14 cellular contexts compared by ENCODE assay signal in genomic region chr2:104969564-104969963, GRCh38.
DNase-seq lines count a peak whose midpoint lies in the region; ATAC-seq and TF ChIP-seq lines count a peak whose summit lies in the region.
"Had no signal": no experiment of that assay in that cellular context is flagged by ENCODE, and none has a peak within 500 bp of the region (broad histone marks: within the 10 kb centered on the region; RNA-seq: fewer than 3 reads in every experiment).

No MANE protein-coding gene starts in this region.

- H3K4me1 ChIP-seq in PC-3 (ENCODE audit: insufficient read depth, low read length) (peaks cover 7% of the 10 kb centered on the region; the same call in 1 of the 2 replicates), spleen (no peaks in the 10 kb centered on the region), upper lobe of right lung (no peaks in the 10 kb centered on the region)
- H3K4me1 ChIP-seq: esophagus muscularis mucosa, tibial nerve had no signal

- H3K79me2 ChIP-seq in PC-3 (ENCODE audit: low read length), result no peaks in the 10 kb centered on the region

- WGBS in spleen, 5 donors, result 28 to 44% (median 37%) methylated on average over 3 of the region's 3 CpGs

- no peak overlapping the region for H3K9ac ChIP-seq in PC-3 (ENCODE audit: low read length)

- 0 out of 2 replicates have a peak overlapping the region, but pooled peaks have one; percentile 22 for H3K4me2 ChIP-seq in PC-3 (ENCODE audit: low read length)

- no peak overlapping the region for H3K4me3 ChIP-seq in PC-3 (ENCODE audit: low read length)
- no peak overlapping the region for H3K4me3 ChIP-seq in epithelial cell of esophagus (ENCODE audit: low read length)
- H3K4me3 ChIP-seq in spleen, result no peak overlapping the region
- no peak overlapping the region for H3K4me3 ChIP-seq in upper lobe of right lung
- H3K4me3 ChIP-seq: esophagus muscularis mucosa, tibial nerve had no signal

- no peaks in the 10 kb centered on the region for H4K20me1 ChIP-seq in PC-3 (ENCODE audit: low read length)

- no TSS peak for BruUV-seq in PC-3 (replicated peaks; lab: Mats Ljungman, UMichigan)

- peak; percentile 49; the same call in 1 of the 2 replicates for ATAC-seq in PC-3
- ATAC-seq in upper lobe of right lung, result no peak
- ATAC-seq: natural killer cell had no signal

- H3K27me3 Mint-ChIP-seq in nephron progenitor cell (ENCODE audit: low read depth, poor library complexity), result no peaks in the 10 kb centered on the region

- no peak overlapping the region for H3K4me3 Mint-ChIP-seq in nephron progenitor cell
- H3K4me3 Mint-ChIP-seq: activated T-cell treated with anti-CD3 and anti-CD28 coated beads, Interleukin-2, amount 50 U/mL, for 24 hours; natural killer cell had no signal

- H3K4me1 Mint-ChIP-seq in nephron progenitor cell, result no peaks in the 10 kb centered on the region

- TF ChIP-seq POLR2A in spleen (IDR thresholded peaks at IDR 0.05), result no peak

- TF ChIP-seq CTCF in PC-3 (conservative IDR thresholded peaks at IDR 0.05; ENCODE audit: low read depth, low read length) (no peak), epithelial cell of esophagus (IDR thresholded peaks at IDR 0.05; ENCODE audit: insufficient read depth, low read depth, low read length, missing control alignments) (no peak), spleen (IDR thresholded peaks at IDR 0.05 in 8 of 11, conservative IDR thresholded peaks at IDR 0.05 in 3 of 11) (no peak), upper lobe of right lung (IDR thresholded peaks at IDR 0.05) (no peak), nephron progenitor cell (IDR thresholded peaks at IDR 0.05) (no peak)

- H3K9me2 ChIP-seq in PC-3 (replicated peaks; ENCODE audit: low read length), result peaks cover 5% of the 10 kb centered on the region; the same call in 1 of the 2 replicates

- intact Hi-C loops in PC-3 (cut with micrococcal nuclease), result no loop called here
- intact Hi-C loops in spleen (cut with DNase I; ENCODE audit: low total_unique reads), result no loop called here
- intact Hi-C loops in upper lobe of right lung (cut with DNase I), result no loop called here

- H2AFZ ChIP-seq in PC-3 (ENCODE audit: low read length), result 0 out of 2 replicates have a peak overlapping the region, but pooled peaks have one; percentile 43

- no peaks in the 10 kb centered on the region for H3F3A ChIP-seq in PC-3 (ENCODE audit: low read length, unreplicated experiment)

- peaks cover 17% of the 10 kb centered on the region for H3K9me3 Mint-ChIP-seq in nephron progenitor cell

- in situ Hi-C loops in ACHN (cut with HindIII; ENCODE audit: low pct_ligation_motif_present, low pct_unique_long_range_greater_than_20kb, low sequenced_read_pairs), result no loop called here

- CTCF ChIA-PET in PC-3 (lab: Charles Lee), result no interaction called here

- H3K27me3 ChIP-seq in PC-3 (ENCODE audit: low read length) (peaks cover 5% of the 10 kb centered on the region; the same call in 1 of the 2 replicates), spleen (replicated peaks in 1 of 7) (no peaks in the 10 kb centered on the region), upper lobe of right lung (no peaks in the 10 kb centered on the region)
- H3K27me3 ChIP-seq: esophagus muscularis mucosa, tibial nerve had no signal

- H3K27ac ChIP-seq in PC-3 (ENCODE audit: low read length) (no peak overlapping the region), spleen (no peak overlapping the region), upper lobe of right lung (no peak overlapping the region)
- H3K27ac ChIP-seq: esophagus muscularis mucosa, tibial nerve had no signal

- POLR2A ChIA-PET in PC-3 (lab: Charles Lee; ENCODE audit: unreplicated experiment), result no interaction called here

- no peaks in the 10 kb centered on the region for H3K9me3 ChIP-seq in PC-3 (ENCODE audit: low read length)
- H3K9me3 ChIP-seq in spleen, result peaks cover 0 to 17% (median 12%) of the 10 kb centered on the region in 8 donors
- H3K9me3 ChIP-seq in upper lobe of right lung, result peaks cover 4% of the 10 kb centered on the region

- H3K36me3 ChIP-seq in PC-3 (ENCODE audit: low read depth, low read length) (no peaks in the 10 kb centered on the region), spleen (no peaks in the 10 kb centered on the region), upper lobe of right lung (no peaks in the 10 kb centered on the region)
- H3K36me3 ChIP-seq: esophagus muscularis mucosa, tibial nerve had no signal

- no peak overlapping the region for H3K27ac Mint-ChIP-seq in nephron progenitor cell
- H3K27ac Mint-ChIP-seq: activated T-cell treated with anti-CD3 and anti-CD28 coated beads, Interleukin-2, amount 50 U/mL, for 24 hours; natural killer cell had no signal

- DNase-seq in ACHN, result peak; percentile 42
- DNase-seq in H4 (ENCODE audit: low spot score), result peak; percentile 37
- peak; percentile 75 for DNase-seq in PC-3
- peak; percentile 66 for DNase-seq in epithelial cell of esophagus (ENCODE audit: low read depth)
- DNase-seq in spleen, result no peak
- no peak for DNase-seq in NCI-H774 (lab: John Stamatoyannopoulos, UW)
- no peak for DNase-seq in upper lobe of right lung
- DNase-seq in nephron progenitor cell, result no peak
- DNase-seq: activated CD4-positive, alpha-beta T cell treated with anti-CD3 and anti-CD28 coated beads for 4 hours; activated T-cell treated with anti-CD3 and anti-CD28 coated beads, Interleukin-2, amount 50 U/mL, for 24 hours; natural killer cell; retina had no signal

- H3K36me3 Mint-ChIP-seq in nephron progenitor cell (ENCODE audit: low read depth), result no peaks in the 10 kb centered on the region

Comparison
In these comparisons a context has a peak if more than half of its experiments do, and no peak if none do; other contexts are left out.
1. DNase-seq: peak in ACHN (single experiment), H4 (single experiment), PC-3 (single experiment) and epithelial cell of esophagus (single experiment); none in spleen (single experiment), NCI-H774 (single experiment), upper lobe of right lung (single experiment) and nephron progenitor cell (single experiment).